In the genomic region with DNA sequence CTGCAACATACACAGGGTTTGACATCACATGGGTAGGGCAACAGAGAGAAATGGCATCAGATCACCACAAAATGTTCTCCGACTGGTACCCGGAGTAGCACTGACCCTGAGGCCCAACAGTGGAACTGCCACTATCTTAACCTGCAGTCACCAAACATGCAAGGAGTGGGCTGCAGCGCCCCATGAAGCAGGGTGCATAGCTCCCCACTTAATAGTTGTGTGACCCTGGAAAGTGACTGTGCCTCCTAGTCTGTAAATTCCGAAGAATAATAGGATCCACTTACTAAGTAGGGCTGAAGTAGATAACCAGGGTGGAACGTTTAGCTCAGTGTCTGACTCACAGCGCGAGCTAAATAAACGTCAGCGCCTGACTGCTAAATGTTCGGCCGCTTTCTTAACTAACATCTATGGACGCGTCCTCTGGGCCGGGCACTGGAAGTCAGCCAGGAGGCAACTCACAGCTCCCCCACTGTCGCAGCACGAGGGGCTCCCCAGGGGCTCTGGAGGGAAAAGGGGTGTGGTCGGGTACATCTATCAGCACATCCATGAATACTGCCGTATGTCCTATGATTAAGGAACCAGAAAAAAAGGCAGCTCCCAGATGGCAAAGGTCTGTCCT, we compare ENCODE assay signal across 1 cellular context.
TF ChIP-seq lines count a peak whose summit lies in the region.

No MANE protein-coding gene starts in this region.

TF ChIP-seq in HepG2, 621 proteins besides CTCF, POLR2A, EP300 and RAD21 (continued from another document):
- TF ChIP-seq, protein P1, sequence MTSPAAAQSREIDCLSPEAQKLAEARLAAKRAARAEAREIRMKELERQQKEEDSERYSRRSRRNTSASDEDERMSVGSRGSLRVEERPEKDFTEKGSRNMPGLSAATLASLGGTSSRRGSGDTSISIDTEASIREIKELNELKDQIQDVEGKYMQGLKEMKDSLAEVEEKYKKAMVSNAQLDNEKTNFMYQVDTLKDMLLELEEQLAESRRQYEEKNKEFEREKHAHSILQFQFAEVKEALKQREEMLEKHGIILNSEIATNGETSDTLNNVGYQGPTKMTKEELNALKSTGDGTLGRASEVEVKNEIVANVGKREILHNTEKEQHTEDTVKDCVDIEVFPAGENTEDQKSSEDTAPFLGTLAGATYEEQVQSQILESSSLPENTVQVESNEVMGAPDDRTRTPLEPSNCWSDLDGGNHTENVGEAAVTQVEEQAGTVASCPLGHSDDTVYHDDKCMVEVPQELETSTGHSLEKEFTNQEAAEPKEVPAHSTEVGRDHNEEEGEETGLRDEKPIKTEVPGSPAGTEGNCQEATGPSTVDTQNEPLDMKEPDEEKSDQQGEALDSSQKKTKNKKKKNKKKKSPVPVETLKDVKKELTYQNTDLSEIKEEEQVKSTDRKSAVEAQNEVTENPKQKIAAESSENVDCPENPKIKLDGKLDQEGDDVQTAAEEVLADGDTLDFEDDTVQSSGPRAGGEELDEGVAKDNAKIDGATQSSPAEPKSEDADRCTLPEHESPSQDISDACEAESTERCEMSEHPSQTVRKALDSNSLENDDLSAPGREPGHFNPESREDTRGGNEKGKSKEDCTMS (CRISPR knock-in tag; conservative IDR thresholded peaks at IDR 0.05), result no peak
- TF ChIP-seq, protein P2, sequence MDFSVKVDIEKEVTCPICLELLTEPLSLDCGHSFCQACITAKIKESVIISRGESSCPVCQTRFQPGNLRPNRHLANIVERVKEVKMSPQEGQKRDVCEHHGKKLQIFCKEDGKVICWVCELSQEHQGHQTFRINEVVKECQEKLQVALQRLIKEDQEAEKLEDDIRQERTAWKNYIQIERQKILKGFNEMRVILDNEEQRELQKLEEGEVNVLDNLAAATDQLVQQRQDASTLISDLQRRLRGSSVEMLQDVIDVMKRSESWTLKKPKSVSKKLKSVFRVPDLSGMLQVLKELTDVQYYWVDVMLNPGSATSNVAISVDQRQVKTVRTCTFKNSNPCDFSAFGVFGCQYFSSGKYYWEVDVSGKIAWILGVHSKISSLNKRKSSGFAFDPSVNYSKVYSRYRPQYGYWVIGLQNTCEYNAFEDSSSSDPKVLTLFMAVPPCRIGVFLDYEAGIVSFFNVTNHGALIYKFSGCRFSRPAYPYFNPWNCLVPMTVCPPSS (IDR thresholded peaks at IDR 0.05), result no peak
- TF ChIP-seq, protein P3, sequence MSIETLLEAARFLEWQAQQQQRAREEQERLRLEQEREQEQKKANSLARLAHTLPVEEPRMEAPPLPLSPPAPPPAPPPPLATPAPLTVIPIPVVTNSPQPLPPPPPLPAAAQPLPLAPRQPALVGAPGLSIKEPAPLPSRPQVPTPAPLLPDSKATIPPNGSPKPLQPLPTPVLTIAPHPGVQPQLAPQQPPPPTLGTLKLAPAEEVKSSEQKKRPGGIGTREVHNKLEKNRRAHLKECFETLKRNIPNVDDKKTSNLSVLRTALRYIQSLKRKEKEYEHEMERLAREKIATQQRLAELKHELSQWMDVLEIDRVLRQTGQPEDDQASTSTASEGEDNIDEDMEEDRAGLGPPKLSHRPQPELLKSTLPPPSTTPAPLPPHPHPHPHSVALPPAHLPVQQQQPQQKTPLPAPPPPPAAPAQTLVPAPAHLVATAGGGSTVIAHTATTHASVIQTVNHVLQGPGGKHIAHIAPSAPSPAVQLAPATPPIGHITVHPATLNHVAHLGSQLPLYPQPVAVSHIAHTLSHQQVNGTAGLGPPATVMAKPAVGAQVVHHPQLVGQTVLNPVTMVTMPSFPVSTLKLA (IDR thresholded peaks at IDR 0.05), result no peak
- TF ChIP-seq FOXA3 (CRISPR knock-in tag; IDR thresholded peaks at IDR 0.05), result no peak
- TF ChIP-seq, protein P4, sequence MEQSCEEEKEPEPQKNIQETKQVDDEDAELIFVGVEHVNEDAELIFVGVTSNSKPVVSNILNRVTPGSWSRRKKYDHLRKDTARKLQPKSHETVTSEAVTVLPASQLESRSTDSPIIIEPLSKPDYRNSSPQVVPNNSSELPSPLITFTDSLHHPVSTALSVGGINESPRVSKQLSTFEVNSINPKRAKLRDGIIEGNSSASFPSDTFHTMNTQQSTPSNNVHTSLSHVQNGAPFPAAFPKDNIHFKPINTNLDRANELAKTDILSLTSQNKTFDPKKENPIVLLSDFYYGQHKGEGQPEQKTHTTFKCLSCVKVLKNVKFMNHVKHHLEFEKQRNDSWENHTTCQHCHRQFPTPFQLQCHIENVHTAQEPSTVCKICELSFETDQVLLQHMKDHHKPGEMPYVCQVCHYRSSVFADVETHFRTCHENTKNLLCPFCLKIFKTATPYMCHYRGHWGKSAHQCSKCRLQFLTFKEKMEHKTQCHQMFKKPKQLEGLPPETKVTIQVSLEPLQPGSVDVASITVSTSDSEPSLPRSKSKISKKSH (CRISPR knock-in tag; IDR thresholded peaks at IDR 0.05; ENCODE audit: borderline replicate concordance), result no peak
- TF ChIP-seq ZFP36 (IDR thresholded peaks at IDR 0.05; ENCODE audit: borderline replicate concordance, low read depth, low read length, partially characterized antibody), result no peak
- TF ChIP-seq, protein P5, sequence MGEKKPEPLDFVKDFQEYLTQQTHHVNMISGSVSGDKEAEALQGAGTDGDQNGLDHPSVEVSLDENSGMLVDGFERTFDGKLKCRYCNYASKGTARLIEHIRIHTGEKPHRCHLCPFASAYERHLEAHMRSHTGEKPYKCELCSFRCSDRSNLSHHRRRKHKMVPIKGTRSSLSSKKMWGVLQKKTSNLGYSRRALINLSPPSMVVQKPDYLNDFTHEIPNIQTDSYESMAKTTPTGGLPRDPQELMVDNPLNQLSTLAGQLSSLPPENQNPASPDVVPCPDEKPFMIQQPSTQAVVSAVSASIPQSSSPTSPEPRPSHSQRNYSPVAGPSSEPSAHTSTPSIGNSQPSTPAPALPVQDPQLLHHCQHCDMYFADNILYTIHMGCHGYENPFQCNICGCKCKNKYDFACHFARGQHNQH (CRISPR knock-in tag; IDR thresholded peaks at IDR 0.05), result no peak
- no peak for TF ChIP-seq AGO1 (IDR thresholded peaks at IDR 0.05; ENCODE audit: low read depth, low read length, poor library complexity, severe bottlenecking)
- peak; percentile 1; the same call in 1 of the 2 replicates for TF ChIP-seq ZNF75D (CRISPR knock-in tag; IDR thresholded peaks at IDR 0.05; ENCODE audit: borderline replicate concordance)
- TF ChIP-seq MAFG (CRISPR knock-in tag; IDR thresholded peaks at IDR 0.05), result no peak
- TF ChIP-seq, protein P6, sequence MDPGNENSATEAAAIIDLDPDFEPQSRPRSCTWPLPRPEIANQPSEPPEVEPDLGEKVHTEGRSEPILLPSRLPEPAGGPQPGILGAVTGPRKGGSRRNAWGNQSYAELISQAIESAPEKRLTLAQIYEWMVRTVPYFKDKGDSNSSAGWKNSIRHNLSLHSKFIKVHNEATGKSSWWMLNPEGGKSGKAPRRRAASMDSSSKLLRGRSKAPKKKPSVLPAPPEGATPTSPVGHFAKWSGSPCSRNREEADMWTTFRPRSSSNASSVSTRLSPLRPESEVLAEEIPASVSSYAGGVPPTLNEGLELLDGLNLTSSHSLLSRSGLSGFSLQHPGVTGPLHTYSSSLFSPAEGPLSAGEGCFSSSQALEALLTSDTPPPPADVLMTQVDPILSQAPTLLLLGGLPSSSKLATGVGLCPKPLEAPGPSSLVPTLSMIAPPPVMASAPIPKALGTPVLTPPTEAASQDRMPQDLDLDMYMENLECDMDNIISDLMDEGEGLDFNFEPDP (CRISPR knock-in tag; conservative IDR thresholded peaks at IDR 0.05), result 0 out of 2 replicates have a peak, but pooled peaks have one; percentile 82
- TF ChIP-seq KDM1A (CRISPR knock-in tag; IDR thresholded peaks at IDR 0.05), result no peak
- TF ChIP-seq IRX3 (CRISPR knock-in tag; IDR thresholded peaks at IDR 0.05; ENCODE audit: borderline replicate concordance, low read depth), result no peak
- no peak for TF ChIP-seq ZNF101 (CRISPR knock-in tag; IDR thresholded peaks at IDR 0.05; ENCODE audit: borderline replicate concordance, low read depth)
- no peak for TF ChIP-seq CENPX (CRISPR knock-in tag; IDR thresholded peaks at IDR 0.05)
